In the genomic region with DNA sequence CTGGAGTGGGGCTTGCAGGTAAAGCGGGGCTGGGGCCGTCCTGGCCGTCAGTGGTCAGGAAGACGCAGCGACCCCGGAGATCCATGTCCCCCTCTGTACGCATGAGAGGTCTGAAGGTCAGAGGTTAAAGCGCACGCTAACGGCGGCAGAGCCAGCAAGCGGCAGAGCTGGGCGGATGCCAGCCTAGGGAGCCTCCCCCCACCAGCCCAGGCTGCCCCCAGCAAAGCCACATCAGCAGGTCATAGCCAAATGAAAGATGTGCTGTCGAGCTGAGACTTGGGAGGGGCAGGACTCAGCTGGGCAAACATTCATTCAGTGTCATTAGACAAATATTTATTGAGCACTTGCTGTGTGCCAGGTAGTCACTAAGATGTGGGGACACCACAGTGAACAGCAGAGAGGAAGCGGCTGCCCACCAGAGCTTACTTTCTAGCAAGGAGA, we compare ENCODE assay signal across 1 cellular context.
TF ChIP-seq lines count a peak whose summit lies in the region.

No MANE protein-coding gene starts in this region.

TF ChIP-seq in GM23338, 12 proteins besides CTCF, POLR2A, EP300 and RAD21 (continued from another document):
- TF ChIP-seq, protein P1, sequence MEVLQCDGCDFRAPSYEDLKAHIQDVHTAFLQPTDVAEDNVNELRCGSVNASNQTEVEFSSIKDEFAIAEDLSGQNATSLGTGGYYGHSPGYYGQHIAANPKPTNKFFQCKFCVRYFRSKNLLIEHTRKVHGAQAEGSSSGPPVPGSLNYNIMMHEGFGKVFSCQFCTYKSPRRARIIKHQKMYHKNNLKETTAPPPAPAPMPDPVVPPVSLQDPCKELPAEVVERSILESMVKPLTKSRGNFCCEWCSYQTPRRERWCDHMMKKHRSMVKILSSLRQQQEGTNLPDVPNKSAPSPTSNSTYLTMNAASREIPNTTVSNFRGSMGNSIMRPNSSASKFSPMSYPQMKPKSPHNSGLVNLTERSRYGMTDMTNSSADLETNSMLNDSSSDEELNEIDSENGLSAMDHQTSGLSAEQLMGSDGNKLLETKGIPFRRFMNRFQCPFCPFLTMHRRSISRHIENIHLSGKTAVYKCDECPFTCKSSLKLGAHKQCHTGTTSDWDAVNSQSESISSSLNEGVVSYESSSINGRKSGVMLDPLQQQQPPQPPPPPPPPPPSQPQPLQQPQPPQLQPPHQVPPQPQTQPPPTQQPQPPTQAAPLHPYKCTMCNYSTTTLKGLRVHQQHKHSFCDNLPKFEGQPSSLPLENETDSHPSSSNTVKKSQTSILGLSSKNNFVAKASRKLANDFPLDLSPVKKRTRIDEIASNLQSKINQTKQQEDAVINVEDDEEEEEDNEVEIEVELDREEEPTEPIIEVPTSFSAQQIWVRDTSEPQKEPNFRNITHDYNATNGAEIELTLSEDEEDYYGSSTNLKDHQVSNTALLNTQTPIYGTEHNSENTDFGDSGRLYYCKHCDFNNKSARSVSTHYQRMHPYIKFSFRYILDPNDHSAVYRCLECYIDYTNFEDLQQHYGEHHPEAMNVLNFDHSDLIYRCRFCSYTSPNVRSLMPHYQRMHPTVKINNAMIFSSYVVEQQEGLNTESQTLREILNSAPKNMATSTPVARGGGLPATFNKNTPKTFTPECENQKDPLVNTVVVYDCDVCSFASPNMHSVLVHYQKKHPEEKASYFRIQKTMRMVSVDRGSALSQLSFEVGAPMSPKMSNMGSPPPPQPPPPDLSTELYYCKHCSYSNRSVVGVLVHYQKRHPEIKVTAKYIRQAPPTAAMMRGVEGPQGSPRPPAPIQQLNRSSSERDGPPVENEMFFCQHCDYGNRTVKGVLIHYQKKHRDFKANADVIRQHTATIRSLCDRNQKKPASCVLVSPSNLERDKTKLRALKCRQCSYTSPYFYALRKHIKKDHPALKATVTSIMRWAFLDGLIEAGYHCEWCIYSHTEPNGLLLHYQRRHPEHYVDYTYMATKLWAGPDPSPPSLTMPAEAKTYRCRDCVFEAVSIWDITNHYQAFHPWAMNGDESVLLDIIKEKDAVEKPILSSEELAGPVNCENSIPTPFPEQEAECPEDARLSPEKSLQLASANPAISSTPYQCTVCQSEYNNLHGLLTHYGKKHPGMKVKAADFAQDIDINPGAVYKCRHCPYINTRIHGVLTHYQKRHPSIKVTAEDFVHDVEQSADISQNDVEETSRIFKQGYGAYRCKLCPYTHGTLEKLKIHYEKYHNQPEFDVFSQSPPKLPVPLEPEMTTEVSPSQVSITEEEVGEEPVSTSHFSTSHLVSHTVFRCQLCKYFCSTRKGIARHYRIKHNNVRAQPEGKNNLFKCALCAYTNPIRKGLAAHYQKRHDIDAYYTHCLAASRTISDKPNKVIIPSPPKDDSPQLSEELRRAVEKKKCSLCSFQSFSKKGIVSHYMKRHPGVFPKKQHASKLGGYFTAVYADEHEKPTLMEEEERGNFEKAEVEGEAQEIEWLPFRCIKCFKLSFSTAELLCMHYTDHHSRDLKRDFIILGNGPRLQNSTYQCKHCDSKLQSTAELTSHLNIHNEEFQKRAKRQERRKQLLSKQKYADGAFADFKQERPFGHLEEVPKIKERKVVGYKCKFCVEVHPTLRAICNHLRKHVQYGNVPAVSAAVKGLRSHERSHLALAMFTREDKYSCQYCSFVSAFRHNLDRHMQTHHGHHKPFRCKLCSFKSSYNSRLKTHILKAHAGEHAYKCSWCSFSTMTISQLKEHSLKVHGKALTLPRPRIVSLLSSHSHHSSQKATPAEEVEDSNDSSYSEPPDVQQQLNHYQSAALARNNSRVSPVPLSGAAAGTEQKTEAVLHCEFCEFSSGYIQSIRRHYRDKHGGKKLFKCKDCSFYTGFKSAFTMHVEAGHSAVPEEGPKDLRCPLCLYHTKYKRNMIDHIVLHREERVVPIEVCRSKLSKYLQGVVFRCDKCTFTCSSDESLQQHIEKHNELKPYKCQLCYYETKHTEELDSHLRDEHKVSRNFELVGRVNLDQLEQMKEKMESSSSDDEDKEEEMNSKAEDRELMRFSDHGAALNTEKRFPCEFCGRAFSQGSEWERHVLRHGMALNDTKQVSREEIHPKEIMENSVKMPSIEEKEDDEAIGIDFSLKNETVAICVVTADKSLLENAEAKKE (CRISPR knock-in tag; IDR thresholded peaks at IDR 0.05): no peak
- TF ChIP-seq STAT1 (IDR thresholded peaks at IDR 0.05; ENCODE audit: unreplicated experiment) (no peak), CREB1 (CRISPR knock-in tag; IDR thresholded peaks at IDR 0.05; ENCODE audit: low read depth) (no peak), ETS1 (IDR thresholded peaks at IDR 0.05) (no peak), POLR2AphosphoS5 (IDR thresholded peaks at IDR 0.05; ENCODE audit: low read depth) (no peak)
